8 cellular contexts compared by ENCODE assay signal in genomic region chr17:76452646-76453430, GRCh38. TPM values are rescaled to one million over a fixed set of nuclear protein-coding genes. Genes with fewer than 3 reads are reported as not detected.
DNase-seq lines count a peak whose midpoint lies in the region; ATAC-seq, FAIRE-seq and TF ChIP-seq lines count a peak whose summit lies in the region.

Gene UBE2O (minus strand): TSS chr17:76453152. CDS start chr17:76453141, 11 bp downstream.

- peaks cover 23 to 41% of the 10 kb centered on the region in 2 experiments for H3K4me1 ChIP-seq in HCT116 (ENCODE audit: control insufficient read depth in 1 of 2, insufficient read depth in 2 of 2, low read length in 2 of 2)
- peaks cover 0 to 6% (median 4%) of the 10 kb centered on the region in 3 donors for H3K4me1 ChIP-seq in pancreas
- H3K4me1 ChIP-seq in thymus (ENCODE audit: control insufficient read depth, insufficient read depth, low read length) = peaks cover 11% of the 10 kb centered on the region

- no peak for TF ChIP-seq RAD21 in HCT116 (IDR thresholded peaks at IDR 0.05; ENCODE audit: low read depth)

- no peaks in the 10 kb centered on the region for H3K9me2 ChIP-seq in HCT116 (ENCODE audit: insufficient read depth)

- TF ChIP-seq POLR2A in HCT116 (IDR thresholded peaks at IDR 0.05; ENCODE audit: borderline replicate concordance, extremely low read depth, insufficient read depth, insufficient read length) = peak; percentile 52

- TF ChIP-seq CTCF in HCT116 (IDR thresholded peaks at IDR 0.05 in 2 of 3, conservative IDR thresholded peaks at IDR 0.05 in 1 of 3; ENCODE audit: borderline replicate concordance in 1 of 3, insufficient read depth in 1 of 3, low read depth in 2 of 3, low read length in 2 of 3) (peak in 1 of 3 experiments; percentile 41; a peak in 2 of 6 replicates), pancreas (IDR thresholded peaks at IDR 0.05) (peak in 1 of 4 donors; percentile 10)

- intact Hi-C loops in HCT116 (cut with micrococcal nuclease) = no loop called here
- intact Hi-C loops in head of caudate nucleus (cut with DNase I) = loop anchor here (10.0 kb wide), 1 partner anchor 48 kb away; no protein-coding TSS in a partner anchor
- intact Hi-C loops in pancreas (cut with DNase I) = no loop called here

- no peaks in the 10 kb centered on the region for H3K27me3 ChIP-seq in HCT116 (ENCODE audit: insufficient read depth, low read length)
- H3K27me3 ChIP-seq in pancreas = no peaks in the 10 kb centered on the region
- no peaks in the 10 kb centered on the region for H3K27me3 ChIP-seq in thymus (ENCODE audit: control insufficient read depth, insufficient read depth)

- peak within 1 kb of the TSS; percentile 96 for H3K9ac ChIP-seq in HCT116 (ENCODE audit: low read length)

- H2AFZ ChIP-seq in HCT116 (ENCODE audit: low read depth, low read length, poor library complexity, severe bottlenecking) = no peak within 1 kb of the TSS

- H3K36me3 ChIP-seq in HCT116 (ENCODE audit: control insufficient read depth in 1 of 2, insufficient read depth in 2 of 2, low read length in 2 of 2) = peaks cover 0 to 6% of the 10 kb centered on the region in 2 experiments; a peak in 1 of 4 replicates
- no peaks in the 10 kb centered on the region for H3K36me3 ChIP-seq in pancreas
- no peaks in the 10 kb centered on the region for H3K36me3 ChIP-seq in thymus (ENCODE audit: control insufficient read depth, insufficient read depth)

- no TSS peak for BruUV-seq in HCT116 (replicated peaks; lab: Mats Ljungman, UMichigan)

- H3K27ac ChIP-seq in HCT116 (ENCODE audit: low read depth, low read length) (peak within 1 kb of the TSS; percentile 89), pancreas (peak within 1 kb of the TSS; percentile 35 to 54 (median 42)), thymus (ENCODE audit: low read depth) (peak within 1 kb of the TSS; percentile 70)

- H3K4me3 ChIP-seq in HCT116 (replicated peaks in 1 of 2; ENCODE audit: low read depth in 1 of 2, low read length in 2 of 2) = peak within 1 kb of the TSS; percentile 89 to 96
- H3K4me3 ChIP-seq in pancreas = peak within 1 kb of the TSS; percentile 89 to 99 (median 94)
- peak within 1 kb of the TSS; percentile 71 for H3K4me3 ChIP-seq in thymus (ENCODE audit: low read length)

- POLR2A ChIA-PET in HCT116 (lab: Charles Lee) = interaction anchor here (0.6 to 1.1 kb wide), 2 partner anchors 14 to 51 kb away, joined by 3 read pairs; partner anchors contain the start of gene AANAT

- H3K9me3 ChIP-seq in HCT116 (ENCODE audit: control insufficient read depth in 1 of 2, insufficient read depth in 1 of 2, low read depth in 1 of 2, low read length in 2 of 2) (no peaks in the 10 kb centered on the region), pancreas (no peaks in the 10 kb centered on the region), thymus (ENCODE audit: control insufficient read depth) (no peaks in the 10 kb centered on the region)

- H3K4me2 ChIP-seq in HCT116 (ENCODE audit: low read length) = peak within 1 kb of the TSS; percentile 96

- WGBS in pancreas, 2 donors = 0 to 1% methylated on average over 48 to 103 of the region's 103 CpGs
- WGBS in thymus = under 1% methylated on average over 103 of the region's 103 CpGs

- DNase-seq in GM03348 (ENCODE audit: low spot score) (peak; percentile 98), HCT116 (ENCODE audit: low read depth, low spot score) (peak; percentile 86), NAMALWA (ENCODE audit: low spot score) (peak; percentile 95), head of caudate nucleus (peak; percentile 68 to 96 (median 92)), pancreas (peak; percentile 81 to 96 (median 90))
- peak; percentile 93 for DNase-seq in activated naive CD4-positive, alpha-beta T cell treated with anti-CD3 and anti-CD28 coated beads, Interleukin-2, amount 50 U/mL, for 16 hours

- CTCF ChIA-PET in HCT116 (lab: Charles Lee) = interaction anchor here (0.9 to 1.3 kb wide), 2 partner anchors 44 to 47 kb away, joined by 3 read pairs; no protein-coding TSS in a partner anchor

- no peak for FAIRE-seq in pancreas (lab: Jason Lieb, UNC)

- ATAC-seq in HCT116 (peak; percentile 95), SK-N-SH treated with all-trans-retinoic acid at 6 μM for 48 hours (peak; percentile 94), pancreas (peak; percentile 96 to 98 (median 97))

- peaks cover 51% of the 10 kb centered on the region for H3K79me2 ChIP-seq in HCT116 (ENCODE audit: insufficient read depth, low read length)

- RAD21 ChIA-PET in HCT116 (lab: Charles Lee; ENCODE audit: low non-redundant PET in 1 of 2, low total read pairs in 2 of 2, uncharacterized antibody in 2 of 2, unreplicated experiment in 2 of 2) = no interaction called here

- H4K20me1 ChIP-seq in HCT116 (ENCODE audit: insufficient read depth) = peaks cover 28% of the 10 kb centered on the region; the same call in 1 of the 2 replicates

TF ChIP-seq in HCT116, 20 proteins besides CTCF, POLR2A, EP300 and RAD21 (continues in another document):
- TF ChIP-seq YY1 (IDR thresholded peaks at IDR 0.05; ENCODE audit: extremely low read depth, insufficient replicate concordance, low read depth, low read length) (peak; percentile 90), SIN3A (IDR thresholded peaks at IDR 0.05; ENCODE audit: low read depth) (0 out of 2 replicates have a peak, but pooled peaks have one; percentile 77), JUND (IDR thresholded peaks at IDR 0.05) (no peak), ZNF274 (IDR thresholded peaks at IDR 0.05; ENCODE audit: low read depth, low read length) (no peak), FOSL1 (IDR thresholded peaks at IDR 0.05; ENCODE audit: low read depth) (no peak), ATF3 (IDR thresholded peaks at IDR 0.05) (no peak), EGR1 (IDR thresholded peaks at IDR 0.05; ENCODE audit: low read depth) (no peak; the same call in 1 of the 2 replicates), MAX (IDR thresholded peaks at IDR 0.05) (peak; percentile 55), CBX3 (IDR thresholded peaks at IDR 0.05; ENCODE audit: low read depth) (no peak), POLR2AphosphoS5 (IDR thresholded peaks at IDR 0.05; ENCODE audit: low read depth, low read length) (peak; percentile 96), SP1 (IDR thresholded peaks at IDR 0.05; ENCODE audit: low read depth) (no peak; the same call in 1 of the 2 replicates), SRF (IDR thresholded peaks at IDR 0.05; ENCODE audit: low read depth) (no peak), EZH2phosphoT487 (IDR thresholded peaks at IDR 0.05; ENCODE audit: borderline replicate concordance) (no peak), EZH2 (IDR thresholded peaks at IDR 0.05) (no peak)

TF ChIP-seq in SK-N-SH treated with all-trans-retinoic acid at 6 μM for 48 hours, 23 proteins besides CTCF, POLR2A, EP300 and RAD21 (continues in another document):
- TF ChIP-seq POU6F1 (CRISPR knock-in tag; IDR thresholded peaks at IDR 0.05; ENCODE audit: borderline replicate concordance, low read depth) (no peak), RARB (CRISPR knock-in tag; IDR thresholded peaks at IDR 0.05) (no peak), BACH2 (CRISPR knock-in tag; IDR thresholded peaks at IDR 0.05; ENCODE audit: borderline replicate concordance) (no peak), ZNF565 (CRISPR knock-in tag; conservative IDR thresholded peaks at IDR 0.05; ENCODE audit: low read depth) (no peak), ZFP30 (CRISPR knock-in tag; IDR thresholded peaks at IDR 0.05) (no peak), CSRNP3 (CRISPR knock-in tag; IDR thresholded peaks at IDR 0.05) (no peak), SNAI2 (CRISPR knock-in tag; IDR thresholded peaks at IDR 0.05) (no peak), ZNF70 (CRISPR knock-in tag; IDR thresholded peaks at IDR 0.05) (no peak), ESRRG (CRISPR knock-in tag; IDR thresholded peaks at IDR 0.05) (no peak), PATZ1 (CRISPR knock-in tag; IDR thresholded peaks at IDR 0.05; ENCODE audit: borderline replicate concordance) (no peak)

RNA-seq across cellular contexts. Expression of gene UBE2O, which starts in this region (rescaled TPM):
- total RNA-seq in HCT116 (2021; ENCODE audit: unreplicated experiment) (59.1 TPM), pancreas (10 to 100 TPM; 10.4 to 19.8 (median 14.3) TPM)
- 50.2 and 72.6 TPM in 2 replicates for polyA plus RNA-seq in HCT116 (2012)
- polyA plus RNA-seq in pancreas (10 to 100 TPM; 16.3 to 17.3 TPM), thymus (11.1 TPM)

Comparison
In these comparisons a context has a peak if more than half of its experiments do, and no peak if none do; other contexts are left out.
1. Peak in every context shown above with its lines: DNase-seq, ATAC-seq, H3K4me3 ChIP-seq and H3K27ac ChIP-seq.